17 cellular contexts compared by ENCODE assay signal in genomic region chr11:78216571-78217287, GRCh38. TPM values are rescaled to one million over a fixed set of nuclear protein-coding genes. Genes with fewer than 3 reads are reported as not detected.
DNase-seq lines count a peak whose midpoint lies in the region; ATAC-seq and TF ChIP-seq lines count a peak whose summit lies in the region.
"Had no signal": no experiment of that assay in that cellular context is flagged by ENCODE, and none has a peak within 500 bp of the region (broad histone marks: within the 10 kb centered on the region; RNA-seq: fewer than 3 reads in every experiment).

No MANE protein-coding gene starts in this region.

- H3K4me3 Mint-ChIP-seq in activated CD8-positive, alpha-beta T cell treated with anti-CD3 and anti-CD28 coated beads, Interleukin-2, amount 10 ng/mL, durations not matched to agents 7 days and 5 days, result no peak overlapping the region
- H3K4me3 Mint-ChIP-seq in activated CD8-positive, alpha-beta T cell treated with anti-CD3 and anti-CD28 coated beads for 36 hours, result no peak overlapping the region
- H3K4me3 Mint-ChIP-seq in stimulated activated effector memory CD8-positive, alpha-beta T cell treated with anti-CD3 and anti-CD28 coated beads, Interleukin-12 subunit alpha, Interleukin-12 subunit beta, amount 100 ng/mL, for 72 hours, result no peak overlapping the region
- H3K4me3 Mint-ChIP-seq in Calu3 (ENCODE audit: low read depth, unreplicated experiment), result no peak overlapping the region
- H3K4me3 Mint-ChIP-seq: CD8-positive, alpha-beta T cell; mesothelial cell of epicardium had no signal

- no peak overlapping the region for H3K4me3 ChIP-seq in PC-3 (ENCODE audit: low read length)
- no peak overlapping the region for H3K4me3 ChIP-seq in epithelial cell of esophagus (ENCODE audit: low read length)
- H3K4me3 ChIP-seq: A549, adrenal gland, tibial artery had no signal

- intact Hi-C loops in activated CD8-positive, alpha-beta T cell treated with anti-CD3 and anti-CD28 coated beads for 36 hours (cut with micrococcal nuclease), result no loop called here
- intact Hi-C loops in PC-3 (cut with micrococcal nuclease), result loop anchor here (1.0 kb wide), 1 partner anchor 67 kb away; no protein-coding TSS in a partner anchor
- intact Hi-C loops in Calu3 (cut with micrococcal nuclease; ENCODE audit: unreplicated experiment), result no loop called here

- 0 out of 2 replicates have a peak, but pooled peaks cover 6% of the 10 kb centered on the region for H3K79me2 ChIP-seq in PC-3 (ENCODE audit: low read length)

- no peaks in the 10 kb centered on the region for H4K20me1 ChIP-seq in PC-3 (ENCODE audit: low read length)

- no peak for DNase-seq in activated CD8-positive, alpha-beta T cell treated with anti-CD3 and anti-CD28 coated beads, Interleukin-2, amount 10 ng/mL, durations not matched to agents 7 days and 5 days
- DNase-seq in activated CD8-positive, alpha-beta T cell treated with anti-CD3 and anti-CD28 coated beads for 36 hours, result no peak
- DNase-seq in PC-3, result peak; percentile 66
- peak; percentile 68 for DNase-seq in epithelial cell of esophagus (ENCODE audit: low read depth)
- no peak for DNase-seq in stimulated activated effector memory CD8-positive, alpha-beta T cell treated with anti-CD3 and anti-CD28 coated beads, Interleukin-12 subunit alpha, Interleukin-12 subunit beta, amount 100 ng/mL, for 72 hours (ENCODE audit: low spot score in 2 of 2)
- DNase-seq in Calu3, result no peak
- no peak for DNase-seq in AG08396 (ENCODE audit: low spot score)
- DNase-seq in NCI-H345 treated with DMSO at 0.1 percent for 48 hours (lab: John Stamatoyannopoulos, UW; ENCODE audit: unreplicated experiment), result no peak
- DNase-seq: kidney, NCI-H2081, NCI-H526 treated with DMSO at 0.1 percent for 48 hours had no signal

- CTCF ChIA-PET in activated CD8-positive, alpha-beta T cell treated with anti-CD3 and anti-CD28 coated beads, Interleukin-2, amount 10 ng/mL, durations not matched to agents 7 days and 5 days (lab: Charles Lee), result interaction anchor here (3.4 kb wide), 1 partner anchor 11 kb away, joined by 13 read pairs; no protein-coding TSS in a partner anchor
- CTCF ChIA-PET in activated CD8-positive, alpha-beta T cell treated with anti-CD3 and anti-CD28 coated beads for 36 hours (lab: Charles Lee), result no interaction called here
- CTCF ChIA-PET in PC-3 (lab: Charles Lee), result no interaction called here
- CTCF ChIA-PET in Calu3 (lab: Charles Lee), result no interaction called here

- no peak for TF ChIP-seq CTCF in activated CD8-positive, alpha-beta T cell treated with anti-CD3 and anti-CD28 coated beads for 36 hours (IDR thresholded peaks at IDR 0.05)
- TF ChIP-seq CTCF in PC-3 (conservative IDR thresholded peaks at IDR 0.05; ENCODE audit: low read depth, low read length) (no peak), epithelial cell of esophagus (IDR thresholded peaks at IDR 0.05; ENCODE audit: insufficient read depth, low read depth, low read length, missing control alignments) (no peak), Calu3 (IDR thresholded peaks at IDR 0.05; ENCODE audit: unreplicated experiment) (no peak)

- no peaks in the 10 kb centered on the region; the same call in none of the 2 replicates for H3K36me3 ChIP-seq in PC-3 (ENCODE audit: low read depth, low read length)

- peak overlapping the region; percentile 16 for H3K27ac Mint-ChIP-seq in activated CD8-positive, alpha-beta T cell treated with anti-CD3 and anti-CD28 coated beads, Interleukin-2, amount 10 ng/mL, durations not matched to agents 7 days and 5 days
- H3K27ac Mint-ChIP-seq in activated CD8-positive, alpha-beta T cell treated with anti-CD3 and anti-CD28 coated beads for 36 hours, result no peak overlapping the region
- H3K27ac Mint-ChIP-seq in stimulated activated effector memory CD8-positive, alpha-beta T cell treated with anti-CD3 and anti-CD28 coated beads, Interleukin-12 subunit alpha, Interleukin-12 subunit beta, amount 100 ng/mL, for 72 hours, result peak overlapping the region; percentile 78
- no peak overlapping the region for H3K27ac Mint-ChIP-seq in Calu3 (ENCODE audit: unreplicated experiment)
- H3K27ac Mint-ChIP-seq: CD8-positive, alpha-beta T cell; mesothelial cell of epicardium had no signal

- H3K9me3 Mint-ChIP-seq in activated CD8-positive, alpha-beta T cell treated with anti-CD3 and anti-CD28 coated beads, Interleukin-2, amount 10 ng/mL, durations not matched to agents 7 days and 5 days (ENCODE audit: insufficient read depth), result no peaks in the 10 kb centered on the region
- H3K9me3 Mint-ChIP-seq in activated CD8-positive, alpha-beta T cell treated with anti-CD3 and anti-CD28 coated beads for 36 hours, result no peaks in the 10 kb centered on the region
- no peaks in the 10 kb centered on the region for H3K9me3 Mint-ChIP-seq in stimulated activated effector memory CD8-positive, alpha-beta T cell treated with anti-CD3 and anti-CD28 coated beads, Interleukin-12 subunit alpha, Interleukin-12 subunit beta, amount 100 ng/mL, for 72 hours
- H3K9me3 Mint-ChIP-seq in Calu3 (ENCODE audit: low read depth, unreplicated experiment), result no peaks in the 10 kb centered on the region
- H3K9me3 Mint-ChIP-seq: CD8-positive, alpha-beta T cell had no signal

- H3K4me2 ChIP-seq in PC-3 (ENCODE audit: low read length), result no peak overlapping the region
- H3K4me2 ChIP-seq: A549 had no signal

- peaks cover 10% of the 10 kb centered on the region for H3K4me1 Mint-ChIP-seq in activated CD8-positive, alpha-beta T cell treated with anti-CD3 and anti-CD28 coated beads, Interleukin-2, amount 10 ng/mL, durations not matched to agents 7 days and 5 days (ENCODE audit: low read depth)
- peaks cover 11% of the 10 kb centered on the region for H3K4me1 Mint-ChIP-seq in activated CD8-positive, alpha-beta T cell treated with anti-CD3 and anti-CD28 coated beads for 36 hours (ENCODE audit: low read depth)
- peaks cover 12% of the 10 kb centered on the region for H3K4me1 Mint-ChIP-seq in stimulated activated effector memory CD8-positive, alpha-beta T cell treated with anti-CD3 and anti-CD28 coated beads, Interleukin-12 subunit alpha, Interleukin-12 subunit beta, amount 100 ng/mL, for 72 hours
- peaks cover 8% of the 10 kb centered on the region for H3K4me1 Mint-ChIP-seq in Calu3 (ENCODE audit: low read depth, unreplicated experiment)
- H3K4me1 Mint-ChIP-seq: mesothelial cell of epicardium had no signal

- BruUV-seq in PC-3 (replicated peaks; lab: Mats Ljungman, UMichigan) (no TSS peak), Calu3 (replicated peaks; lab: Mats Ljungman, UMichigan) (no TSS peak)

- H3K27me3 ChIP-seq in PC-3 (ENCODE audit: low read length), result no peaks in the 10 kb centered on the region
- H3K27me3 ChIP-seq: adrenal gland, tibial artery had no signal

- H3F3A ChIP-seq in PC-3 (ENCODE audit: low read length, unreplicated experiment), result no peaks in the 10 kb centered on the region

- H2AFZ ChIP-seq in PC-3 (ENCODE audit: low read length), result no peak overlapping the region

- no peaks in the 10 kb centered on the region for H3K27me3 Mint-ChIP-seq in activated CD8-positive, alpha-beta T cell treated with anti-CD3 and anti-CD28 coated beads, Interleukin-2, amount 10 ng/mL, durations not matched to agents 7 days and 5 days (ENCODE audit: low read depth)
- no peaks in the 10 kb centered on the region for H3K27me3 Mint-ChIP-seq in activated CD8-positive, alpha-beta T cell treated with anti-CD3 and anti-CD28 coated beads for 36 hours
- no peaks in the 10 kb centered on the region for H3K27me3 Mint-ChIP-seq in Calu3 (ENCODE audit: unreplicated experiment)

- ATAC-seq in activated CD8-positive, alpha-beta T cell treated with anti-CD3 and anti-CD28 coated beads, Interleukin-2, amount 10 ng/mL, durations not matched to agents 7 days and 5 days, result no peak
- no peak for ATAC-seq in activated CD8-positive, alpha-beta T cell treated with anti-CD3 and anti-CD28 coated beads for 36 hours
- peak; percentile 97 for ATAC-seq in PC-3
- ATAC-seq in stimulated activated effector memory CD8-positive, alpha-beta T cell treated with anti-CD3 and anti-CD28 coated beads, Interleukin-12 subunit alpha, Interleukin-12 subunit beta, amount 100 ng/mL, for 72 hours, result no peak
- ATAC-seq: CD8-positive, alpha-beta T cell; Panc1 had no signal

- H3K27ac ChIP-seq in PC-3 (ENCODE audit: low read length), result peak overlapping the region; percentile 34
- H3K27ac ChIP-seq: A549, adrenal gland had no signal

- no peaks in the 10 kb centered on the region for H3K9me3 ChIP-seq in PC-3 (ENCODE audit: low read length)
- H3K9me3 ChIP-seq: A549, adrenal gland, tibial artery had no signal

- H3K9ac ChIP-seq in PC-3 (ENCODE audit: low read length), result no peak overlapping the region

- no peaks in the 10 kb centered on the region for H3K9me2 ChIP-seq in PC-3 (replicated peaks; ENCODE audit: low read length)

- POLR2A ChIA-PET in activated CD8-positive, alpha-beta T cell treated with anti-CD3 and anti-CD28 coated beads, Interleukin-2, amount 10 ng/mL, durations not matched to agents 7 days and 5 days (lab: Charles Lee), result no interaction called here
- POLR2A ChIA-PET in activated CD8-positive, alpha-beta T cell treated with anti-CD3 and anti-CD28 coated beads for 36 hours (lab: Charles Lee), result interaction anchor here (1.6 kb wide), 1 partner anchor 29 kb away, joined by 3 read pairs; no protein-coding TSS in a partner anchor
- POLR2A ChIA-PET in PC-3 (lab: Charles Lee; ENCODE audit: unreplicated experiment), result no interaction called here

- peaks cover 11% of the 10 kb centered on the region for H3K4me1 ChIP-seq in PC-3 (ENCODE audit: insufficient read depth, low read length)
- H3K4me1 ChIP-seq: A549 had no signal

- peaks cover 43% of the 10 kb centered on the region for H3K36me3 Mint-ChIP-seq in activated CD8-positive, alpha-beta T cell treated with anti-CD3 and anti-CD28 coated beads, Interleukin-2, amount 10 ng/mL, durations not matched to agents 7 days and 5 days (ENCODE audit: low read depth)
- H3K36me3 Mint-ChIP-seq in activated CD8-positive, alpha-beta T cell treated with anti-CD3 and anti-CD28 coated beads for 36 hours (ENCODE audit: low read depth), result peaks cover 2% of the 10 kb centered on the region
- H3K36me3 Mint-ChIP-seq in stimulated activated effector memory CD8-positive, alpha-beta T cell treated with anti-CD3 and anti-CD28 coated beads, Interleukin-12 subunit alpha, Interleukin-12 subunit beta, amount 100 ng/mL, for 72 hours, result no peaks in the 10 kb centered on the region
- H3K36me3 Mint-ChIP-seq in Calu3 (ENCODE audit: insufficient read depth, unreplicated experiment), result no peaks in the 10 kb centered on the region

RNA-seq across cellular contexts. Expression of gene USP35, which starts 28.0 kb away (rescaled TPM):
- 10 to 100 TPM; 11.9 to 12.8 TPM for total RNA-seq in activated CD8-positive, alpha-beta T cell treated with anti-CD3 and anti-CD28 coated beads, Interleukin-2, amount 10 ng/mL, durations not matched to agents 7 days and 5 days
- 1 to 10 TPM; 6.8 to 7.7 TPM for total RNA-seq in activated CD8-positive, alpha-beta T cell treated with anti-CD3 and anti-CD28 coated beads for 36 hours
- total RNA-seq in PC-3 (2014; rRNA removed) (8.5 and 12.0 TPM in 2 replicates), Calu3 (2022) (6.8 and 7.8 TPM in 2 replicates)

RNA-seq across cellular contexts. Expression of gene KCTD21, which starts 28.3 kb away (rescaled TPM):
- 1 to 10 TPM; 7.1 to 7.8 TPM for total RNA-seq in activated CD8-positive, alpha-beta T cell treated with anti-CD3 and anti-CD28 coated beads, Interleukin-2, amount 10 ng/mL, durations not matched to agents 7 days and 5 days
- 1 to 10 TPM; 4.1 to 5.2 TPM for total RNA-seq in activated CD8-positive, alpha-beta T cell treated with anti-CD3 and anti-CD28 coated beads for 36 hours
- total RNA-seq in PC-3 (2014; rRNA removed) (9.4 and 13.0 TPM in 2 replicates), Calu3 (2022) (8.5 and 8.7 TPM in 2 replicates)

Comparison
In these comparisons a context has a peak if more than half of its experiments do, and no peak if none do; other contexts are left out.
1. H3K27ac Mint-ChIP-seq: peak in activated CD8-positive, alpha-beta T cell treated with anti-CD3 and anti-CD28 coated beads, Interleukin-2, amount 10 ng/mL, durations not matched to agents 7 days and 5 days (single experiment) and stimulated activated effector memory CD8-positive, alpha-beta T cell treated with anti-CD3 and anti-CD28 coated beads, Interleukin-12 subunit alpha, Interleukin-12 subunit beta, amount 100 ng/mL, for 72 hours (single experiment); none in activated CD8-positive, alpha-beta T cell treated with anti-CD3 and anti-CD28 coated beads for 36 hours (single experiment) and Calu3 (single experiment).
2. DNase-seq: peak in PC-3 (single experiment) and epithelial cell of esophagus (single experiment); none in activated CD8-positive, alpha-beta T cell treated with anti-CD3 and anti-CD28 coated beads, Interleukin-2, amount 10 ng/mL, durations not matched to agents 7 days and 5 days (single experiment), activated CD8-positive, alpha-beta T cell treated with anti-CD3 and anti-CD28 coated beads for 36 hours (single experiment), stimulated activated effector memory CD8-positive, alpha-beta T cell treated with anti-CD3 and anti-CD28 coated beads, Interleukin-12 subunit alpha, Interleukin-12 subunit beta, amount 100 ng/mL, for 72 hours (0 of 2), Calu3 (single experiment), AG08396 (single experiment) and NCI-H345 treated with DMSO at 0.1 percent for 48 hours (single experiment).